Comparison of ENCODE assay signal across 12 cellular contexts in the genomic region with DNA sequence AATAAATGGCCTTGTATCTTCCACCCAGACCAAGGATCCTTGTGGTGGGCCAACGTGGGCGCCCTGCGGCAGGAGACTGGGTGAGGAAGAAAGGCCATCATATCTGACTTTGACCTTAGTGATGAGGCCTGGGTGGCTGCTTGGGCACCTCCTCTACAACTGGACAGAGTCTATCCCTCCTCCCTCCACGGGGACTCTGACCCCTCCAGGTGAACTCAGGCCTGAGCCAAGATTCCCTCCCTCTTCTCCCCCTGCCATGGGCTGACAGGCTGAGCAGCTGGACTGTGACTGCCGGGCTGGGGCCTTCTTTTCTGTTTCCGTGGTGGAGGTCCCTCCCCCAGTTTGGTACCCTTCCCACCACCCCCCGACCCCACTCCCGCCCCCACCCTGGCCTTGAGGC. TPM values are rescaled to one million over a fixed set of nuclear protein-coding genes. Genes with fewer than 3 reads are reported as not detected.
DNase-seq lines count a peak whose midpoint lies in the region; ATAC-seq and TF ChIP-seq lines count a peak whose summit lies in the region.
"Had no signal": no experiment of that assay in that cellular context is flagged by ENCODE, and none has a peak within 500 bp of the region (broad histone marks: within the 10 kb centered on the region; RNA-seq: fewer than 3 reads in every experiment).

No MANE protein-coding gene starts in this region.

- WGBS in upper lobe of left lung, 2 donors = 85 to 95% methylated on average over 7 of the region's 8 CpGs

- TF ChIP-seq POLR2A in upper lobe of left lung (IDR thresholded peaks at IDR 0.05) = no peak

- no peaks in the 10 kb centered on the region for H3K27me3 ChIP-seq in cardiac muscle cell
- no peaks in the 10 kb centered on the region for H3K27me3 ChIP-seq in left lung
- H3K27me3 ChIP-seq in upper lobe of left lung = no peaks in the 10 kb centered on the region

- H3K27ac ChIP-seq in cardiac muscle cell (peak overlapping the region; percentile 60), left lung (peak overlapping the region; percentile 13 to 77), upper lobe of left lung (peak overlapping the region; percentile 62 to 97 (median 86))

- intact Hi-C loops in cardiac septum (cut with DNase I) = no loop called here
- intact Hi-C loops in left lung (cut with DNase I) = no loop called here

- TF ChIP-seq EP300 in upper lobe of left lung (IDR thresholded peaks at IDR 0.05) = no peak

- DNase-seq in cardiac muscle cell (ENCODE audit: low read depth in 1 of 2, low spot score in 1 of 2) = no peak
- no peak for DNase-seq in cardiac septum (ENCODE audit: low spot score)
- DNase-seq in left lung = no peak
- DNase-seq in upper lobe of left lung = no peak
- DNase-seq in activated T-cell treated with anti-CD3 and anti-CD28 coated beads, Interleukin-2, amount 50 U/mL, for 48 hours = no peak
- DNase-seq: ACHN; activated naive CD4-positive, alpha-beta T cell treated with anti-CD3 and anti-CD28 coated beads, Interleukin-2, amount 50 U/mL, for 16 hours; effector CD4-positive, alpha-beta T cell; SHP77; stimulated activated CD4-positive, alpha-beta T cell treated with anti-CD3 and anti-CD28 coated beads, Interleukin-2, amount 100 ng/mL, for 24 hours had no signal

- TF ChIP-seq CTCF in cardiac muscle cell (IDR thresholded peaks at IDR 0.05; ENCODE audit: low read depth, low read length) = no peak
- no peak for TF ChIP-seq CTCF in left lung (IDR thresholded peaks at IDR 0.05)
- TF ChIP-seq CTCF in upper lobe of left lung (IDR thresholded peaks at IDR 0.05) = no peak

- H3K9me3 ChIP-seq in cardiac muscle cell (ENCODE audit: low read depth) (no peaks in the 10 kb centered on the region), left lung (no peaks in the 10 kb centered on the region), upper lobe of left lung (no peaks in the 10 kb centered on the region)

- H3K4me3 ChIP-seq in cardiac muscle cell (no peak overlapping the region), left lung (no peak overlapping the region), upper lobe of left lung (no peak overlapping the region)

- peaks cover 2% of the 10 kb centered on the region for H3K36me3 ChIP-seq in cardiac muscle cell
- peaks cover 0 to 36% of the 10 kb centered on the region in 2 donors for H3K36me3 ChIP-seq in left lung
- peaks cover 0 to 32% (median 12%) of the 10 kb centered on the region in 4 donors for H3K36me3 ChIP-seq in upper lobe of left lung

- H3K4me1 ChIP-seq in cardiac muscle cell (ENCODE audit: low read depth) (no peaks in the 10 kb centered on the region), left lung (peaks cover 27 to 73% of the 10 kb centered on the region in 2 donors), upper lobe of left lung (peaks cover 61 to 79% (median 74%) of the 10 kb centered on the region in 4 donors)

- ATAC-seq in left lung (no peak), upper lobe of left lung (ENCODE audit: low FRiP score in 2 of 2) (no peak), GM18498 (IDR thresholded peaks at IDR 0.05; ENCODE audit: unreplicated experiment) (no peak)

RNA-seq across cellular contexts. Expression of a gene that starts 1.4 kb away (rescaled TPM):
- 25.3 and 36.6 TPM in 2 replicates for total RNA-seq in cardiac muscle cell
- polyA plus RNA-seq in cardiac muscle cell = 40.8 and 43.8 TPM in 2 replicates
- 21.9 TPM for total RNA-seq in cardiac septum
- 10 to 100 TPM; 32.6 to 49.4 TPM for total RNA-seq in left lung
- total RNA-seq in upper lobe of left lung = 100 to 1,000 TPM in 1 of 6 donors, 10 to 100 TPM in 5; 27.6 to 286 (median 57.7) TPM
- polyA plus RNA-seq: neural cell had no signal

RNA-seq across cellular contexts. Expression of a gene that starts 28.0 kb away (rescaled TPM):
- 21.0 and 32.2 TPM in 2 replicates for total RNA-seq in cardiac muscle cell
- 33.3 and 37.1 TPM in 2 replicates for polyA plus RNA-seq in cardiac muscle cell
- total RNA-seq in cardiac septum = 9.8 TPM
- 10 to 100 TPM; 14.9 to 19.4 TPM for total RNA-seq in left lung
- total RNA-seq in upper lobe of left lung = 10 to 100 TPM in 5 of 6 donors, 1 to 10 TPM in 1; 5.7 to 24.5 (median 12.3) TPM

RNA-seq across cellular contexts. Expression of a gene that starts 28.1 kb away (rescaled TPM):
- total RNA-seq in cardiac muscle cell = 50.8 and 52.0 TPM in 2 replicates
- 35.8 and 38.9 TPM in 2 replicates for polyA plus RNA-seq in cardiac muscle cell
- total RNA-seq in cardiac septum = 36.3 TPM
- 10 to 100 TPM; 42.6 to 60.9 TPM for total RNA-seq in left lung
- total RNA-seq in upper lobe of left lung = 100 to 1,000 TPM in 1 of 6 donors, 10 to 100 TPM in 5; 30.4 to 225 (median 50.1) TPM

RNA-seq across cellular contexts. Expression of a gene that starts 37.5 kb away (rescaled TPM):
- total RNA-seq in cardiac muscle cell = 48.1 and 55.8 TPM in 2 replicates
- polyA plus RNA-seq in cardiac muscle cell = 28.6 and 31.6 TPM in 2 replicates
- total RNA-seq in cardiac septum = 24.2 TPM
- 10 to 100 TPM; 61.9 to 70.6 TPM for total RNA-seq in left lung
- 100 to 1,000 TPM in 2 of 6 donors, 10 to 100 TPM in 4; 49.0 to 132 (median 67.0) TPM for total RNA-seq in upper lobe of left lung

RNA-seq across cellular contexts. Expression of a gene that starts 37.7 kb away (rescaled TPM):
- total RNA-seq in cardiac muscle cell (23.3 and 25.0 TPM in 2 replicates), cardiac septum (9.2 TPM), left lung (1 to 10 TPM; 6.2 to 7.4 TPM), upper lobe of left lung (10 to 100 TPM in 1 of 6 donors, 1 to 10 TPM in 5; 3.9 to 10.5 (median 5.4) TPM)
- 21.8 and 36.9 TPM in 2 replicates for polyA plus RNA-seq in cardiac muscle cell
